28 cellular contexts compared by ENCODE assay signal in genomic region chr1:112695276-112695675, GRCh38. TPM values are rescaled to one million over a fixed set of nuclear protein-coding genes. Genes with fewer than 3 reads are reported as not detected.
"Had no signal": no experiment of that assay in that cellular context is flagged by ENCODE, and none has a peak within 500 bp of the region (broad histone marks: within the 10 kb centered on the region; RNA-seq: fewer than 3 reads in every experiment).

No MANE protein-coding gene starts in this region.

- H3K27ac Mint-ChIP-seq: activated CD4-positive, alpha-beta T cell treated with anti-CD3 and anti-CD28 coated beads for 36 hours; activated CD4-positive, alpha-beta T cell treated with anti-CD3 and anti-CD28 coated beads, Interleukin-2, amount 10 ng/mL, durations not matched to agents 24 days and 14 days; activated CD8-positive, alpha-beta memory T cell treated with anti-CD3 and anti-CD28 coated beads, Interleukin-2, amount 10 ng/mL, durations not matched to agents 7 days and 5 days; activated CD8-positive, alpha-beta T cell treated with anti-CD3 and anti-CD28 coated beads, Interleukin-2, amount 10 ng/mL, durations not matched to agents 7 days and 5 days; activated naive CD4-positive, alpha-beta T cell treated with anti-CD3 and anti-CD28 coated beads, Interleukin-2, amount 10 ng/mL, durations not matched to agents 7 days and 5 days; activated naive CD8-positive, alpha-beta T cell treated with anti-CD3 and anti-CD28 coated beads, Interleukin-2, amount 10 ng/mL, durations not matched to agents 7 days and 5 days; activated T-helper 1 cell treated with anti-CD3 and anti-CD28 coated beads, Interleukin-12 subunit alpha, Interleukin-12 subunit beta, Interleukin-2, Interleukin-4 antibody, amounts not matched to agents 30 ng/mL and 10 ng/mL and 1 ng/mL, durations not matched to agents 14 hours and 24 hours and 36 hours; activated T-helper 2 cell treated with anti-CD3 and anti-CD28 coated beads, Interferon-gamma antibody, Interleukin-2, Interleukin-4, amounts not matched to agents 10 μg/mL and 5 μg/mL and 100 μg/mL, durations not matched to agents 14 hours and 24 hours and 36 hours; brain; endodermal cell had no signal

- H3K4me3 ChIP-seq: ascending aorta, breast epithelium, cardiac muscle cell, colonic mucosa had no signal

- ATAC-seq: activated CD4-positive, alpha-beta T cell treated with anti-CD3 and anti-CD28 coated beads for 36 hours; activated CD8-positive, alpha-beta memory T cell treated with anti-CD3 and anti-CD28 coated beads, Interleukin-2, amount 10 ng/mL, durations not matched to agents 7 days and 5 days; activated CD8-positive, alpha-beta T cell treated with anti-CD3 and anti-CD28 coated beads, Interleukin-2, amount 10 ng/mL, durations not matched to agents 7 days and 5 days; activated naive CD4-positive, alpha-beta T cell treated with anti-CD3 and anti-CD28 coated beads, Interleukin-2, amount 50 U/mL, for 72 hours; esophagus mucosa had no signal

- H3K36me3 Mint-ChIP-seq: activated naive CD4-positive, alpha-beta T cell treated with anti-CD3 and anti-CD28 coated beads, Interleukin-2, amount 50 U/mL, for 72 hours had no signal

- H3K27me3 Mint-ChIP-seq: activated CD4-positive, alpha-beta memory T cell treated with anti-CD3 and anti-CD28 coated beads for 36 hours; activated CD4-positive, alpha-beta T cell treated with anti-CD3 and anti-CD28 coated beads for 36 hours; activated CD4-positive, alpha-beta T cell treated with anti-CD3 and anti-CD28 coated beads, Interleukin-2, amount 10 ng/mL, durations not matched to agents 24 days and 14 days; activated CD8-positive, alpha-beta memory T cell treated with anti-CD3 and anti-CD28 coated beads, Interleukin-2, amount 10 ng/mL, durations not matched to agents 7 days and 5 days; activated naive CD4-positive, alpha-beta T cell treated with anti-CD3 and anti-CD28 coated beads, Interleukin-2, amount 10 ng/mL, durations not matched to agents 7 days and 5 days; activated naive CD8-positive, alpha-beta T cell treated with anti-CD3 and anti-CD28 coated beads, Interleukin-2, amount 10 ng/mL, durations not matched to agents 7 days and 5 days; brain had no signal

- DNase-seq: activated CD4-positive, alpha-beta memory T cell treated with anti-CD3 and anti-CD28 coated beads for 36 hours; activated CD4-positive, alpha-beta T cell treated with anti-CD3 and anti-CD28 coated beads for 36 hours; activated CD4-positive, alpha-beta T cell treated with anti-CD3 and anti-CD28 coated beads, Interleukin-2, amount 10 ng/mL, durations not matched to agents 24 days and 14 days; activated CD4-positive, CD25-positive, alpha-beta regulatory T cell; activated CD4-positive, CD25-positive, alpha-beta regulatory T cell treated with anti-CD3 and anti-CD28 coated beads, Interleukin-2, amount 50 U/mL, for 72 hours; activated CD8-positive, alpha-beta memory T cell treated with anti-CD3 and anti-CD28 coated beads, Interleukin-2, amount 10 ng/mL, durations not matched to agents 7 days and 5 days; activated CD8-positive, alpha-beta memory T cell treated with anti-CD3 and anti-CD28 coated beads, Interleukin-2, amount 50 U/mL, for 4 hours; activated CD8-positive, alpha-beta T cell treated with anti-CD3 and anti-CD28 coated beads, Interleukin-2, amount 10 ng/mL, durations not matched to agents 7 days and 5 days; activated gamma-delta T cell; activated naive CD4-positive, alpha-beta T cell; activated naive CD4-positive, alpha-beta T cell treated with anti-CD3 and anti-CD28 coated beads, Interleukin-2, amount 10 ng/mL, durations not matched to agents 7 days and 5 days; activated naive CD8-positive, alpha-beta T cell treated with anti-CD3 and anti-CD28 coated beads, Interleukin-2, amount 10 ng/mL, durations not matched to agents 7 days and 5 days; activated T-cell treated with anti-CD3 and anti-CD28 coated beads, Interleukin-2, amount 50 U/mL, for 1 hour; activated T-cell treated with anti-CD3 and anti-CD28 coated beads, Interleukin-2, amount 50 U/mL, for 48 hours; central memory CD4-positive, alpha-beta T cell; cerebellar nuclear complex; colonic mucosa; effector memory CD4-positive, alpha-beta T cell; T-helper 2 cell had no signal

- H3K27ac ChIP-seq: ascending aorta, breast epithelium, cardiac muscle cell, colonic mucosa had no signal

- H3K4me3 Mint-ChIP-seq: activated CD4-positive, alpha-beta memory T cell treated with anti-CD3 and anti-CD28 coated beads for 36 hours; activated CD4-positive, alpha-beta T cell treated with anti-CD3 and anti-CD28 coated beads for 36 hours; activated CD4-positive, alpha-beta T cell treated with anti-CD3 and anti-CD28 coated beads, Interleukin-2, amount 10 ng/mL, durations not matched to agents 24 days and 14 days; activated CD8-positive, alpha-beta memory T cell treated with anti-CD3 and anti-CD28 coated beads, Interleukin-2, amount 10 ng/mL, durations not matched to agents 7 days and 5 days; activated CD8-positive, alpha-beta T cell treated with anti-CD3 and anti-CD28 coated beads, Interleukin-2, amount 10 ng/mL, durations not matched to agents 7 days and 5 days; activated naive CD4-positive, alpha-beta T cell treated with anti-CD3 and anti-CD28 coated beads, Interleukin-2, amount 10 ng/mL, durations not matched to agents 7 days and 5 days; activated naive CD8-positive, alpha-beta T cell treated with anti-CD3 and anti-CD28 coated beads, Interleukin-2, amount 10 ng/mL, durations not matched to agents 7 days and 5 days; activated T-helper 1 cell treated with anti-CD3 and anti-CD28 coated beads, Interleukin-12 subunit alpha, Interleukin-12 subunit beta, Interleukin-2, Interleukin-4 antibody, amounts not matched to agents 30 ng/mL and 10 ng/mL and 1 ng/mL, durations not matched to agents 14 hours and 24 hours and 36 hours; brain; endodermal cell had no signal

- H3K27me3 ChIP-seq: ascending aorta, breast epithelium, cardiac muscle cell, colonic mucosa had no signal

- H3K9me3 ChIP-seq: ascending aorta, breast epithelium, colonic mucosa had no signal

- H3K9me3 Mint-ChIP-seq: activated CD4-positive, alpha-beta memory T cell treated with anti-CD3 and anti-CD28 coated beads for 36 hours; activated CD4-positive, alpha-beta T cell treated with anti-CD3 and anti-CD28 coated beads, Interleukin-2, amount 10 ng/mL, durations not matched to agents 24 days and 14 days; activated naive CD4-positive, alpha-beta T cell treated with anti-CD3 and anti-CD28 coated beads, Interleukin-2, amount 10 ng/mL, durations not matched to agents 7 days and 5 days; activated naive CD4-positive, alpha-beta T cell treated with anti-CD3 and anti-CD28 coated beads, Interleukin-2, amount 50 U/mL, for 72 hours; activated naive CD8-positive, alpha-beta T cell treated with anti-CD3 and anti-CD28 coated beads, Interleukin-2, amount 10 ng/mL, durations not matched to agents 7 days and 5 days; activated T-helper 1 cell treated with anti-CD3 and anti-CD28 coated beads, Interleukin-12 subunit alpha, Interleukin-12 subunit beta, Interleukin-2, Interleukin-4 antibody, amounts not matched to agents 30 ng/mL and 10 ng/mL and 1 ng/mL, durations not matched to agents 14 hours and 24 hours and 36 hours; activated T-helper 2 cell treated with anti-CD3 and anti-CD28 coated beads, Interferon-gamma antibody, Interleukin-2, Interleukin-4, amounts not matched to agents 10 μg/mL and 5 μg/mL and 100 μg/mL, durations not matched to agents 14 hours and 24 hours and 36 hours; brain; endodermal cell had no signal

- H3K36me3 ChIP-seq: breast epithelium, colonic mucosa had no signal

RNA-seq across cellular contexts. Expression of gene PPM1J, which starts 19.9 kb away (rescaled TPM):
- total RNA-seq: activated CD8-positive, alpha-beta T cell treated with anti-CD3 and anti-CD28 coated beads, Interleukin-2, amount 10 ng/mL, durations not matched to agents 7 days and 5 days had no signal
